1 cellular context compared by ENCODE assay signal in genomic region chr18:12517142-12517541, GRCh38.
TF ChIP-seq lines count a peak whose summit lies in the region.

No MANE protein-coding gene starts in this region.

TF ChIP-seq in HepG2, 621 proteins besides CTCF, POLR2A, EP300 and RAD21 (continued from another document):
- TF ChIP-seq MTF2 (CRISPR knock-in tag; IDR thresholded peaks at IDR 0.05; ENCODE audit: borderline replicate concordance) (no peak), ZNF282 (IDR thresholded peaks at IDR 0.05; ENCODE audit: partially characterized antibody) (no peak), KLF6 (CRISPR knock-in tag; IDR thresholded peaks at IDR 0.05) (no peak), FOXK1 (CRISPR knock-in tag; IDR thresholded peaks at IDR 0.05; ENCODE audit: borderline replicate concordance, low read depth) (no peak)
